10 cellular contexts compared by ENCODE assay signal in genomic region chr9:91196103-91196761, GRCh38.
DNase-seq lines count a peak whose midpoint lies in the region; ATAC-seq, FAIRE-seq and TF ChIP-seq lines count a peak whose summit lies in the region.
"Had no signal": no experiment of that assay in that cellular context is flagged by ENCODE, and none has a peak within 500 bp of the region (broad histone marks: within the 10 kb centered on the region; RNA-seq: fewer than 3 reads in every experiment).

No MANE protein-coding gene starts in this region.

- no peak for TF ChIP-seq RAD21 in HCT116 (IDR thresholded peaks at IDR 0.05; ENCODE audit: low read depth)

- no peak for TF ChIP-seq CTCF in HCT116 (IDR thresholded peaks at IDR 0.05 in 2 of 3, conservative IDR thresholded peaks at IDR 0.05 in 1 of 3; ENCODE audit: borderline replicate concordance in 1 of 3, insufficient read depth in 1 of 3, low read depth in 2 of 3, low read length in 2 of 3)

- no peaks in the 10 kb centered on the region for H4K20me1 ChIP-seq in HCT116 (ENCODE audit: insufficient read depth)

- peak overlapping the region; percentile 12 for H2AFZ ChIP-seq in HCT116 (ENCODE audit: low read depth, low read length, poor library complexity, severe bottlenecking)

- POLR2A ChIA-PET in HCT116 (lab: Charles Lee), result no interaction called here
- POLR2A ChIA-PET in activated CD4-positive, alpha-beta memory T cell treated with anti-CD3 and anti-CD28 coated beads for 36 hours (lab: Charles Lee), result interaction anchor here (0.7 to 5.5 kb wide), 4 partner anchors 11 to 49 kb away, joined by 3 to 71 read pairs (median 6); no protein-coding TSS in a partner anchor

- RAD21 ChIA-PET in HCT116 (lab: Charles Lee; ENCODE audit: low non-redundant PET in 1 of 2, low total read pairs in 2 of 2, uncharacterized antibody in 2 of 2, unreplicated experiment in 2 of 2), result interaction anchor here in 1 of 2 experiments (0.6 kb wide), 1 partner anchor 227 kb away, joined by 3 read pairs; the partner anchor contains the start of gene NFIL3

- H3K79me2 ChIP-seq in HCT116 (ENCODE audit: insufficient read depth, low read length), result no peaks in the 10 kb centered on the region

- 0 out of 2 replicates have a peak overlapping the region, but pooled peaks have one; percentile 43 for H3K9ac ChIP-seq in HCT116 (ENCODE audit: low read length)

- 74 to 89% (median 80%) methylated on average over 7 of the region's 7 CpGs for WGBS in small intestine, 3 donors

- H3K27ac ChIP-seq in HCT116 (ENCODE audit: low read depth, low read length) (peak overlapping the region; percentile 80), small intestine (ENCODE audit: low read depth in 1 of 2, low read length in 1 of 2) (peak overlapping the region; percentile 67 to 84)

- H3K4me3 ChIP-seq in HCT116 (replicated peaks in 1 of 2; ENCODE audit: low read depth in 1 of 2, low read length in 2 of 2), result no peak overlapping the region
- no peak overlapping the region for H3K4me3 ChIP-seq in small intestine (ENCODE audit: low read depth in 1 of 2, low read length in 2 of 2)

- no peak overlapping the region for H3K4me3 Mint-ChIP-seq in activated CD4-positive, alpha-beta memory T cell treated with anti-CD3 and anti-CD28 coated beads for 36 hours

- peak overlapping the region; percentile 56 for H3K27ac Mint-ChIP-seq in activated CD4-positive, alpha-beta memory T cell treated with anti-CD3 and anti-CD28 coated beads for 36 hours

- no peak for ATAC-seq in HCT116
- peak; percentile 54 for ATAC-seq in left lobe of liver
- ATAC-seq in HG02798 (IDR thresholded peaks at IDR 0.05; ENCODE audit: poor library complexity, unreplicated experiment), result no peak
- ATAC-seq: Panc1 had no signal

- no peaks in the 10 kb centered on the region for H3K27me3 ChIP-seq in HCT116 (ENCODE audit: insufficient read depth, low read length)
- no peaks in the 10 kb centered on the region for H3K27me3 ChIP-seq in small intestine (ENCODE audit: control insufficient read depth in 2 of 2, insufficient read depth in 2 of 2, low read length in 2 of 2)

- no peak for FAIRE-seq in small intestine (lab: Jason Lieb, UNC)

- TF ChIP-seq POLR2A in HCT116 (IDR thresholded peaks at IDR 0.05; ENCODE audit: borderline replicate concordance, extremely low read depth, insufficient read depth, insufficient read length), result no peak

- BruUV-seq in HCT116 (replicated peaks; lab: Mats Ljungman, UMichigan), result no TSS peak

- no peaks in the 10 kb centered on the region for H3K36me3 ChIP-seq in HCT116 (ENCODE audit: control insufficient read depth in 1 of 2, insufficient read depth in 2 of 2, low read length in 2 of 2)
- H3K36me3 ChIP-seq in small intestine (ENCODE audit: control insufficient read depth in 2 of 2, insufficient read depth in 2 of 2, low read length in 2 of 2), result no peaks in the 10 kb centered on the region

- H3K4me1 Mint-ChIP-seq in activated CD4-positive, alpha-beta memory T cell treated with anti-CD3 and anti-CD28 coated beads for 36 hours (ENCODE audit: low read depth), result peaks cover 72% of the 10 kb centered on the region

- no peaks in the 10 kb centered on the region for H3K9me2 ChIP-seq in HCT116 (ENCODE audit: insufficient read depth)

- H3K9me3 Mint-ChIP-seq in activated CD4-positive, alpha-beta memory T cell treated with anti-CD3 and anti-CD28 coated beads for 36 hours, result peaks cover 15% of the 10 kb centered on the region

- peak overlapping the region; percentile 69 for H3K4me2 ChIP-seq in HCT116 (ENCODE audit: low read length)

- CTCF ChIA-PET in HCT116 (lab: Charles Lee), result interaction anchor here (0.9 kb wide), 1 partner anchor 230 kb away, joined by 3 read pairs; no protein-coding TSS in a partner anchor
- CTCF ChIA-PET in activated CD4-positive, alpha-beta memory T cell treated with anti-CD3 and anti-CD28 coated beads for 36 hours (lab: Charles Lee), result interaction anchor here (2.0 kb wide), 1 partner anchor 12 kb away, joined by 8 read pairs; no protein-coding TSS in a partner anchor

- no peaks in the 10 kb centered on the region for H3K27me3 Mint-ChIP-seq in activated CD4-positive, alpha-beta memory T cell treated with anti-CD3 and anti-CD28 coated beads for 36 hours

- H3K36me3 Mint-ChIP-seq in activated CD4-positive, alpha-beta memory T cell treated with anti-CD3 and anti-CD28 coated beads for 36 hours, result peaks cover 28% of the 10 kb centered on the region

- intact Hi-C loops in HCT116 (cut with micrococcal nuclease), result loop anchor here (5.0 to 10.0 kb wide), 4 partner anchors 106 to 231 kb away; partner anchors contain the start of gene AUH
- intact Hi-C loops in activated CD4-positive, alpha-beta memory T cell treated with anti-CD3 and anti-CD28 coated beads for 36 hours (cut with micrococcal nuclease), result no loop called here

- H3K9me3 ChIP-seq in HCT116 (ENCODE audit: control insufficient read depth in 1 of 2, insufficient read depth in 1 of 2, low read depth in 1 of 2, low read length in 2 of 2) (no peaks in the 10 kb centered on the region; a peak in 1 of 4 replicates), small intestine (ENCODE audit: control insufficient read depth, low read depth) (no peaks in the 10 kb centered on the region)

- DNase-seq in HCT116 (ENCODE audit: low read depth, low spot score) (no peak), left lobe of liver (ENCODE audit: low spot score) (peak; percentile 72), small intestine (peak; percentile 35), GOT3 (lab: John Stamatoyannopoulos, UW) (no peak), SKM-1 treated with dmso at 0.1 percent for 144 hours (lab: John Stamatoyannopoulos, UW; ENCODE audit: unreplicated experiment) (no peak)
- DNase-seq in activated CD4-positive, alpha-beta memory T cell treated with anti-CD3 and anti-CD28 coated beads for 36 hours, result no peak
- DNase-seq: H7, Karpas-422 had no signal

- H3K4me1 ChIP-seq in HCT116 (ENCODE audit: control insufficient read depth in 1 of 2, insufficient read depth in 2 of 2, low read length in 2 of 2) (peaks cover 71 to 92% of the 10 kb centered on the region in 2 experiments), small intestine (ENCODE audit: control insufficient read depth in 2 of 2, insufficient read depth in 1 of 2, low read depth in 1 of 2, low read length in 1 of 2) (peaks cover 24 to 36% of the 10 kb centered on the region in 2 donors)

TF ChIP-seq in HCT116, 20 proteins besides CTCF, POLR2A, EP300 and RAD21:
- TF ChIP-seq TCF7L2 (IDR thresholded peaks at IDR 0.05; ENCODE audit: borderline replicate concordance, extremely low read depth, insufficient read depth, insufficient read length) (no peak), SIN3A (IDR thresholded peaks at IDR 0.05; ENCODE audit: low read depth) (no peak), REST (IDR thresholded peaks at IDR 0.05; ENCODE audit: low read depth) (no peak), ZNF274 (IDR thresholded peaks at IDR 0.05; ENCODE audit: low read depth, low read length) (no peak), ZFX (IDR thresholded peaks at IDR 0.05) (peak; percentile 53), FOSL1 (IDR thresholded peaks at IDR 0.05; ENCODE audit: low read depth) (no peak)

Comparison
In these comparisons a context has a peak if more than half of its experiments do, and no peak if none do; other contexts are left out.
1. DNase-seq: peak in left lobe of liver (single experiment) and small intestine (single experiment); none in HCT116 (single experiment), activated CD4-positive, alpha-beta memory T cell treated with anti-CD3 and anti-CD28 coated beads for 36 hours (single experiment), GOT3 (single experiment) and SKM-1 treated with dmso at 0.1 percent for 144 hours (single experiment).